ENCODE assay signal across 9 cellular contexts in the genomic region with DNA sequence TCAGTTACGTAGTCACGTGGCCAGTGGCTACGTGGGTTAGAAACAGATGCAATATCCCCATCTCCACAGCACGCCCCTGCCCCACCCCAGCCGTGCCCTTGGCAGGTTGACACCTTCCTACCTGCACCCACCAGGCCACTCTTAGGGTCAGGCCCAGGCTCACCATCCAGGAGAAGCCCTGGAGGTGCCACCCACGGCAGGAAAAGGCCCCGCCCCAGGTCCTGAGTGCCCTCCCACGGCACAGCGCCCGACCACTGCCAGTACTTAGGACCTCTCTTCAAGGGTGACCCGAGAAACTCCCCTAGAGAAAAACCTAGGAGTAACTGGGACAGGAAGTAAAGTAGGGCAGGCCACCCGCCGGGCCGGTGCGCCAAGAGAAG. TPM values are rescaled to one million over a fixed set of nuclear protein-coding genes. Genes with fewer than 3 reads are reported as not detected.
DNase-seq lines count a peak whose midpoint lies in the region; ATAC-seq and TF ChIP-seq lines count a peak whose summit lies in the region.
"Had no signal": no experiment of that assay in that cellular context is flagged by ENCODE, and none has a peak within 500 bp of the region (broad histone marks: within the 10 kb centered on the region; RNA-seq: fewer than 3 reads in every experiment).

No MANE protein-coding gene starts in this region.

- H2AK5ac ChIP-seq in IMR-90 (ENCODE audit: low read depth, low read length) = no peak overlapping the region

- H3K4ac ChIP-seq in IMR-90 (ENCODE audit: low read depth, low read length) = no peak overlapping the region

- DNase-seq in CD14-positive monocyte (ENCODE audit: low spot score) (no peak), IMR-90 (no peak), neural crest cell (ENCODE audit: low read depth, low spot score) (no peak)
- peak; percentile 32 for DNase-seq in central memory CD4-positive, alpha-beta T cell
- DNase-seq: uterus had no signal

- peaks cover 48% of the 10 kb centered on the region for H3K36me3 ChIP-seq in IMR-90 (ENCODE audit: control insufficient read depth, insufficient read depth, low read length)
- H3K36me3 ChIP-seq: uterus had no signal

- no peak overlapping the region for H3K14ac ChIP-seq in IMR-90 (replicated peaks; ENCODE audit: low read depth, low read length)

- H3K56ac ChIP-seq in IMR-90 (ENCODE audit: extremely low read depth, insufficient read depth, low read length) = no peak overlapping the region

- no peak overlapping the region for H2AK9ac ChIP-seq in IMR-90 (replicated peaks; ENCODE audit: low read depth, low read length, poor library complexity)

- H3K9me3 Mint-ChIP-seq in CD14-positive monocyte (no peaks in the 10 kb centered on the region), neural crest cell (no peaks in the 10 kb centered on the region)

- H3K9ac ChIP-seq in IMR-90 (ENCODE audit: low read depth, low read length) = no peak overlapping the region

- H4K8ac ChIP-seq in IMR-90 (ENCODE audit: low read depth in 2 of 2, low read length in 2 of 2) = no peak overlapping the region

- H4K5ac ChIP-seq in IMR-90 (ENCODE audit: low read depth, low read length) = no peak overlapping the region; the same call in 1 of the 2 replicates

- POLR2A ChIA-PET in IMR-90 (lab: Charles Lee; ENCODE audit: unreplicated experiment) = no interaction called here

- H4K20me1 ChIP-seq in IMR-90 (ENCODE audit: insufficient read depth, low read length) = peaks cover 53% of the 10 kb centered on the region

- H3K4me3 Mint-ChIP-seq in CD14-positive monocyte = peak overlapping the region; percentile 28 to 75
- peak overlapping the region; percentile 85 for H3K4me3 Mint-ChIP-seq in neural crest cell

- peak; percentile 15; the same call in 1 of the 2 replicates for TF ChIP-seq POLR2A in IMR-90 (IDR thresholded peaks at IDR 0.05; ENCODE audit: low read depth, low read length)

- dilution Hi-C loops in IMR-90 (cut with HindIII; ENCODE audit: low sequenced_read_pairs, unreplicated experiment) = no loop called here

- CTCF ChIA-PET in IMR-90 (lab: Yijun Ruan, JAX) = no interaction called here

- H3K4me1 ChIP-seq in IMR-90 (ENCODE audit: control insufficient read depth, insufficient read depth, low read length) = peaks cover 7% of the 10 kb centered on the region; the same call in 1 of the 2 replicates

- no peak for ATAC-seq in IMR-90 (ENCODE audit: low read depth)
- ATAC-seq in GM19455 (IDR thresholded peaks at IDR 0.05; ENCODE audit: unreplicated experiment) = no peak
- ATAC-seq in HG02623 (IDR thresholded peaks at IDR 0.05; ENCODE audit: unreplicated experiment) = no peak
- ATAC-seq in GM21423 (IDR thresholded peaks at IDR 0.05; ENCODE audit: unreplicated experiment) = no peak
- no peak for ATAC-seq in HG02759 (IDR thresholded peaks at IDR 0.05; ENCODE audit: unreplicated experiment)

- H2BK5ac ChIP-seq in IMR-90 (ENCODE audit: low read depth, low read length, poor library complexity, severe bottlenecking) = no peak overlapping the region

- intact Hi-C loops in CD14-positive monocyte (cut with micrococcal nuclease) (no loop called here), IMR-90 (cut with micrococcal nuclease) (loop anchor here (5.0 kb wide), 1 partner anchor 41 kb away; a partner anchor contains a TSS)

- peaks cover 17% of the 10 kb centered on the region for H3K9me1 ChIP-seq in IMR-90 (ENCODE audit: insufficient read depth, low read length)

- H2AFZ ChIP-seq in IMR-90 (replicated peaks; ENCODE audit: low read length, poor library complexity) = peak overlapping the region; percentile 67

- no TSS peak for BruUV-seq in IMR-90 (replicated peaks; lab: Mats Ljungman, UMichigan)

- H2BK15ac ChIP-seq in IMR-90 (ENCODE audit: low read depth, low read length) = no peak overlapping the region

- peaks cover 7 to 55% of the 10 kb centered on the region in 2 experiments; a peak in 3 of 4 replicates for H3K79me1 ChIP-seq in IMR-90 (ENCODE audit: low read depth in 1 of 2, low read length in 2 of 2)

- H3K9me3 ChIP-seq in IMR-90 (ENCODE audit: control insufficient read depth, insufficient read depth, low read length) = no peaks in the 10 kb centered on the region
- H3K9me3 ChIP-seq: uterus had no signal

- no peak overlapping the region for H2BK20ac ChIP-seq in IMR-90 (ENCODE audit: low read depth, low read length)

- TF ChIP-seq CTCF in CD14-positive monocyte (IDR thresholded peaks at IDR 0.05) (no peak), IMR-90 (conservative IDR thresholded peaks at IDR 0.05; ENCODE audit: low read depth, low read length) (no peak), neural crest cell (conservative IDR thresholded peaks at IDR 0.05) (no peak)

- H3K18ac ChIP-seq in IMR-90 (ENCODE audit: low read depth, low read length) = no peak overlapping the region

- H3K4me2 ChIP-seq in IMR-90 (ENCODE audit: low read depth, low read length) = peak overlapping the region; percentile 71; the same call in 1 of the 2 replicates

- H3K27ac ChIP-seq in IMR-90 (ENCODE audit: insufficient read depth, low read length) = no peak overlapping the region

- H3K27me3 Mint-ChIP-seq in CD14-positive monocyte (ENCODE audit: low read depth in 3 of 3) (peaks cover 0 to 4% (median 0%) of the 10 kb centered on the region in 3 donors), neural crest cell (ENCODE audit: low read depth) (peaks cover 4% of the 10 kb centered on the region)

- H3K36me3 Mint-ChIP-seq in CD14-positive monocyte (peaks cover 38 to 49% of the 10 kb centered on the region in 2 donors), neural crest cell (ENCODE audit: low read depth) (peaks cover 11% of the 10 kb centered on the region)

- peak overlapping the region in 5 of 7 donors; percentile 10 to 83 (median 73) for H3K27ac Mint-ChIP-seq in CD14-positive monocyte
- no peak overlapping the region for H3K27ac Mint-ChIP-seq in neural crest cell (ENCODE audit: unreplicated experiment)

- no peak overlapping the region for H2BK120ac ChIP-seq in IMR-90 (ENCODE audit: low read depth, low read length)

- WGBS in IMR-90 (ENCODE audit: extremely low coverage in 2 of 2, insufficient read length in 1 of 2), 2 experiments = 74% methylated on average over 5 of the region's 15 CpGs; no CpG with 5 or more reads in 1 of the 2 experiments

- no peak overlapping the region for H3K4me3 ChIP-seq in IMR-90 (ENCODE audit: insufficient read depth, low read depth, low read length)

- H4K91ac ChIP-seq in IMR-90 (ENCODE audit: insufficient read depth, low read depth, low read length) = no peak overlapping the region

- no peaks in the 10 kb centered on the region for H3K27me3 ChIP-seq in IMR-90 (ENCODE audit: control insufficient read depth, insufficient read depth, low read length)
- H3K27me3 ChIP-seq: uterus had no signal

- TF ChIP-seq RAD21 in IMR-90 (IDR thresholded peaks at IDR 0.05; ENCODE audit: low read length) = no peak

- H3K4me1 Mint-ChIP-seq in CD14-positive monocyte = peaks cover 42% of the 10 kb centered on the region
- peaks cover 21% of the 10 kb centered on the region for H3K4me1 Mint-ChIP-seq in neural crest cell

- in situ Hi-C loops in IMR-90 (cut with MboI; ENCODE audit: low sequenced_read_pairs) = no loop called here

- no peak overlapping the region for H3K23ac ChIP-seq in IMR-90 (ENCODE audit: low read depth, low read length)

TF ChIP-seq in IMR-90, 13 proteins besides CTCF, POLR2A, EP300 and RAD21 (continues in another document):
- TF ChIP-seq BHLHE40 (IDR thresholded peaks at IDR 0.05; ENCODE audit: low read depth, low read length) = no peak
- TF ChIP-seq MXI1 (IDR thresholded peaks at IDR 0.05; ENCODE audit: borderline replicate concordance, low read depth, low read length) = no peak
- TF ChIP-seq MAZ (IDR thresholded peaks at IDR 0.05; ENCODE audit: borderline replicate concordance, low read depth, low read length) = no peak
- no peak for TF ChIP-seq RFX5 (IDR thresholded peaks at IDR 0.05; ENCODE audit: low read depth, low read length)
- no peak for TF ChIP-seq MAFK (IDR thresholded peaks at IDR 0.05; ENCODE audit: low read depth, low read length)
- TF ChIP-seq CHD1 (IDR thresholded peaks at IDR 0.05; ENCODE audit: low read depth, low read length) = no peak
- TF ChIP-seq FOS (IDR thresholded peaks at IDR 0.05; ENCODE audit: low read depth, low read length) = no peak

RNA-seq across cellular contexts. Expression of a gene that starts 1.5 kb away (rescaled TPM):
- 10 to 100 TPM in 1 of 2 donors, 1 to 10 TPM in 1; 6.9 to 10.6 TPM for polyA plus RNA-seq in CD14-positive monocyte
- total RNA-seq in IMR-90 (2012; rRNA removed) = 4.3 and 4.7 TPM in 2 replicates
- polyA plus RNA-seq in IMR-90 (2012; rRNA removed) = 13.0 and 15.4 TPM in 2 replicates
- 20.6 and 27.3 TPM in 2 replicates for polyA plus RNA-seq in IMR-90 (2012; cell fraction: cytosol; rRNA removed)
- polyA plus RNA-seq in IMR-90 (2012; cell fraction: nucleus; rRNA removed; ENCODE audit: low replicate concordance) = 46.8 and 78.0 TPM in 2 replicates
- 29.1 and 29.7 TPM in 2 replicates for total RNA-seq in neural crest cell

RNA-seq across cellular contexts. Expression of a gene that starts 7.5 kb away (rescaled TPM):
- polyA plus RNA-seq in CD14-positive monocyte = 100 to 1,000 TPM in 1 of 2 donors, 10 to 100 TPM in 1; 99.8 to 104 TPM
- 48.9 TPM in 2 replicates for total RNA-seq in IMR-90 (2012; rRNA removed)
- polyA plus RNA-seq in IMR-90 (2012; rRNA removed) = 95.4 and 121 TPM in 2 replicates
- polyA plus RNA-seq in IMR-90 (2012; cell fraction: cytosol; rRNA removed) = 115 and 152 TPM in 2 replicates
- 146 and 244 TPM in 2 replicates for polyA plus RNA-seq in IMR-90 (2012; cell fraction: nucleus; rRNA removed; ENCODE audit: low replicate concordance)
- total RNA-seq in neural crest cell = 61.9 and 67.3 TPM in 2 replicates

RNA-seq across cellular contexts. Expression of a gene that starts 19.1 kb away (rescaled TPM):
- polyA plus RNA-seq in CD14-positive monocyte (100 to 1,000 TPM; 580 to 603 TPM), IMR-90 (2012; rRNA removed) (1,099 and 1,100 TPM in 2 replicates)
- total RNA-seq in IMR-90 (2012; rRNA removed) (306 and 330 TPM in 2 replicates), neural crest cell (237 and 240 TPM in 2 replicates)
- 570 and 893 TPM in 2 replicates for polyA plus RNA-seq in IMR-90 (2012; cell fraction: cytosol; rRNA removed)
- 435 and 685 TPM in 2 replicates for polyA plus RNA-seq in IMR-90 (2012; cell fraction: nucleus; rRNA removed; ENCODE audit: low replicate concordance)

RNA-seq across cellular contexts. Expression of a gene that starts 38.5 kb away (rescaled TPM):
- 100 to 1,000 TPM; 262 to 316 TPM for polyA plus RNA-seq in CD14-positive monocyte
- 465 and 524 TPM in 2 replicates for total RNA-seq in IMR-90 (2012; rRNA removed)
- polyA plus RNA-seq in IMR-90 (2012; rRNA removed) = 548 and 630 TPM in 2 replicates
- 522 and 1,067 TPM in 2 replicates for polyA plus RNA-seq in IMR-90 (2012; cell fraction: cytosol; rRNA removed)
- polyA plus RNA-seq in IMR-90 (2012; cell fraction: nucleus; rRNA removed; ENCODE audit: low replicate concordance) = 571 and 1,090 TPM in 2 replicates
- 114 and 115 TPM in 2 replicates for total RNA-seq in neural crest cell

RNA-seq across cellular contexts. Expression of a gene that starts 48.1 kb away (rescaled TPM):
- polyA plus RNA-seq in CD14-positive monocyte (not detected), IMR-90 (2012; rRNA removed) (1.7 and 2.6 TPM in 2 replicates)
- total RNA-seq in IMR-90 (2012; rRNA removed) (1.1 and 1.4 TPM in 2 replicates), neural crest cell (0.65 and 0.68 TPM in 2 replicates)
- polyA plus RNA-seq in IMR-90 (2012; cell fraction: cytosol; rRNA removed) = 1.5 and 2.6 TPM in 2 replicates
- polyA plus RNA-seq in IMR-90 (2012; cell fraction: nucleus; rRNA removed; ENCODE audit: low replicate concordance) = 2.1 and 4.8 TPM in 2 replicates
